Comparison of ENCODE assay signal across 7 cellular contexts in genomic region chr12:10363665-10363921, GRCh38. TPM values are rescaled to one million over a fixed set of nuclear protein-coding genes. Genes with fewer than 3 reads are reported as not detected.
DNase-seq lines count a peak whose midpoint lies in the region; ATAC-seq and TF ChIP-seq lines count a peak whose summit lies in the region.

No MANE protein-coding gene starts in this region.

- no peaks in the 10 kb centered on the region for H3K27me3 ChIP-seq in adipocyte (replicated peaks; ENCODE audit: control insufficient read depth, insufficient read depth, low read length)
- H3K27me3 ChIP-seq in kidney epithelial cell (ENCODE audit: control insufficient read depth, insufficient read depth, low read length), result no peaks in the 10 kb centered on the region
- no peaks in the 10 kb centered on the region for H3K27me3 ChIP-seq in suprapubic skin

- POLR2A ChIA-PET in HEK293T (lab: Yijun Ruan, JAX), result interaction anchor here (0.9 to 2.8 kb wide), 8 partner anchors 22 to 250 kb away, joined by 3 to 15 read pairs (median 3); partner anchors contain the start of genes GABARAPL1 and MAGOHB

- TF ChIP-seq CTCF in kidney epithelial cell (IDR thresholded peaks at IDR 0.05; ENCODE audit: insufficient read depth, low read length, poor library complexity, severe bottlenecking), result no peak
- no peak for TF ChIP-seq CTCF in suprapubic skin (IDR thresholded peaks at IDR 0.05)

- no peak for ATAC-seq in HG03159 (IDR thresholded peaks at IDR 0.05; ENCODE audit: unreplicated experiment)

- H3K9me3 ChIP-seq in adipocyte (ENCODE audit: control insufficient read depth, low read length) (peaks cover 6% of the 10 kb centered on the region), suprapubic skin (peaks cover 4% of the 10 kb centered on the region)

- H3K9ac ChIP-seq in adipocyte (ENCODE audit: low read length), result peak overlapping the region; percentile 87

- 39% methylated on average over 5 of the region's 5 CpGs for WGBS in suprapubic skin

- CTCF ChIA-PET in HEK293T (lab: Yijun Ruan, JAX), result no interaction called here

- no peak for TF ChIP-seq EP300 in suprapubic skin (IDR thresholded peaks at IDR 0.05)

- H3K4me3 ChIP-seq in adipocyte (ENCODE audit: low read length) (peak overlapping the region; percentile 88), kidney epithelial cell (ENCODE audit: low read depth, low read length) (peak overlapping the region; percentile 51), suprapubic skin (peak overlapping the region; percentile 77)

- no peak for DNase-seq in HEK293T (ENCODE audit: extremely low spot score)
- DNase-seq in adipocyte (ENCODE audit: low read depth), result no peak
- DNase-seq in kidney epithelial cell (ENCODE audit: low read depth), result no peak
- no peak for DNase-seq in suprapubic skin (ENCODE audit: low spot score in 2 of 2)
- DNase-seq in activated T-cell treated with anti-CD3 and anti-CD28 coated beads for 4 hours, result no peak
- no peak for DNase-seq in activated CD4-positive, alpha-beta T cell treated with anti-CD3 and anti-CD28 coated beads, Interleukin-2, amount 50 U/mL, for 4 hours

- peak overlapping the region; percentile 95 for H3K27ac ChIP-seq in suprapubic skin

- H3K36me3 ChIP-seq in adipocyte (ENCODE audit: control insufficient read depth, insufficient read depth, low read length, severe bottlenecking) (no peaks in the 10 kb centered on the region), kidney epithelial cell (ENCODE audit: control insufficient read depth, insufficient read depth, low read length) (no peaks in the 10 kb centered on the region), suprapubic skin (no peaks in the 10 kb centered on the region)

- H3K4me1 ChIP-seq in adipocyte (ENCODE audit: control insufficient read depth, insufficient read depth, low read length) (peaks cover 33% of the 10 kb centered on the region), suprapubic skin (peaks cover 36% of the 10 kb centered on the region)

- TF ChIP-seq POLR2A in suprapubic skin (IDR thresholded peaks at IDR 0.05), result no peak

TF ChIP-seq in HEK293T, 16 proteins besides CTCF, POLR2A, EP300 and RAD21:
- peak; percentile 25; the same call in 1 of the 2 replicates for TF ChIP-seq PKNOX1 (IDR thresholded peaks at IDR 0.05)
- TF ChIP-seq HDGF (IDR thresholded peaks at IDR 0.05; ENCODE audit: borderline replicate concordance), result no peak
- TF ChIP-seq NFRKB (IDR thresholded peaks at IDR 0.05), result no peak

RNA-seq across cellular contexts. Expression of gene KLRK1, which starts 26.2 kb away (rescaled TPM):
- total RNA-seq in kidney epithelial cell (0.48 TPM in 1 of 2 replicates, not detected in the other), suprapubic skin (1 to 10 TPM in 1 of 4 donors, under 1 TPM in 1, not detected in 2; 0.51 to 4.3 TPM)

RNA-seq across cellular contexts. Expression of gene KLRC4, which starts 46.0 kb away (rescaled TPM):
- total RNA-seq in kidney epithelial cell, result not detected in 2 replicates
- not detected for total RNA-seq in suprapubic skin

RNA-seq across cellular contexts. Expression of gene KLRD1, which starts 55.9 kb away (rescaled TPM):
- total RNA-seq in kidney epithelial cell, result under 0.01 and 1.5 TPM in 2 replicates
- 1 to 10 TPM in 1 of 4 donors, under 1 TPM in 2, not detected in 1; 0.72 to 1.1 (median 0.76) TPM for total RNA-seq in suprapubic skin

RNA-seq across cellular contexts. Expression of gene KLRC3, which starts 56.8 kb away (rescaled TPM):
- total RNA-seq in kidney epithelial cell, result not detected in 2 replicates
- total RNA-seq in suprapubic skin, result not detected
